Comparison of ENCODE assay signal across 8 cellular contexts in the genomic region with DNA sequence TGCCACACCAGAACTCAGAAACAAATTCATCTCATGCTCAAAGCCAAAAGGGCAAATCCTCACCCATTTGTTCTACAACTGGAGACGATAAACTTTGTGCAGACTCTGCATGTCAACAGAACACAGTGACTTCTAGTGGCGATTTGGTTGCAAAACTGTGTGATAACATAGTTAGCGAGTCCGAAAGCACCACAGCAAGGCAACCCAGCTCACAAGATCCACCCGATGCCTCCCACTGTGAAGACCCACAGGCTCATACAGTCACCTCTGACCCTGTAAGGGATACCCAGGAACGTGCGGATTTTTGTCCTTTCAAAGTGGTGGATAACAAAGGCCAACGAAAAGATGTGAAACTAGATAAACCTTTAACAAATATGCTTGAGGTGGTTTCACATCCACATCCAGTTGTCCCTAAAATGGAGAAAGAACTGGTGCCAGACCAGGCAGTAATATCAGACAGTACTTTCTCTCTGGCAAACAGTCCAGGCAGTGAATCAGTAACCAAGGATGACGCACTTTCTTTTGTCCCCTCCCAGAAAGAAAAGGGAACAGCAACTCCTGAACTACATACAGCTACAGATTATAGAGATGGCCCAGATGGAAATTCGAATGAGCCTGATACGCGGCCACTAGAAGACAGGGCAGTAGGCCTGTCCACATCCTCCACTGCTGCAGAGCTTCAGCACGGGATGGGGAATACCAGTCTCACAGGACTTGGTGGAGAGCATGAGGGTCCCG.
DNase-seq lines count a peak whose midpoint lies in the region; ATAC-seq and TF ChIP-seq lines count a peak whose summit lies in the region.

No MANE protein-coding gene starts in this region.

- H3K4me3 ChIP-seq in heart right ventricle (peak overlapping the region in 8 of 10 donors; percentile 2 to 65 (median 56)), skeletal muscle satellite cell (ENCODE audit: low read length) (peak overlapping the region; percentile 33), Karpas-422 (ENCODE audit: low read length) (no peak overlapping the region)

- H3K36me3 Mint-ChIP-seq in T-helper 17 cell (ENCODE audit: low read depth) = peaks cover 2% of the 10 kb centered on the region

- H3K4me1 ChIP-seq in heart right ventricle (peaks cover 49 to 99% (median 86%) of the 10 kb centered on the region in 9 donors), skeletal muscle satellite cell (ENCODE audit: control insufficient read depth, insufficient read depth, low read length) (peaks cover 66% of the 10 kb centered on the region), Karpas-422 (ENCODE audit: low read length) (peaks cover 57% of the 10 kb centered on the region)

- peak overlapping the region; percentile 55 for H3K9ac ChIP-seq in skeletal muscle satellite cell (ENCODE audit: low read depth, low read length)
- H3K9ac ChIP-seq in Karpas-422 (ENCODE audit: low read length) = no peak overlapping the region

- DNase-seq in T-helper 17 cell (no peak), heart right ventricle (peak; percentile 28 to 55), Karpas-422 (no peak), AG08395 (ENCODE audit: low spot score) (no peak), NCI-H2171 (lab: John Stamatoyannopoulos, UW) (no peak)
- no peak for DNase-seq in activated CD4-positive, alpha-beta T cell treated with anti-CD3 and anti-CD28 coated beads, Interleukin-2, amount 50 U/mL, for 4 hours

- peak overlapping the region; percentile 96 for H3K4me3 Mint-ChIP-seq in T-helper 17 cell

- H3K27me3 Mint-ChIP-seq in T-helper 17 cell = no peaks in the 10 kb centered on the region

- H3K27ac Mint-ChIP-seq in T-helper 17 cell = peak overlapping the region; percentile 99

- H3K9me2 ChIP-seq in Karpas-422 (replicated peaks; ENCODE audit: insufficient read depth, low read length) = no peaks in the 10 kb centered on the region

- intact Hi-C loops in heart right ventricle (cut with DNase I) = loop anchor here in 8 of 10 donors (5.0 to 10.0 kb wide), 12 partner anchors 37 to 248 kb away; no protein-coding TSS in a partner anchor

- H4K20me1 ChIP-seq in Karpas-422 (ENCODE audit: insufficient read depth, low read depth, low read length) = no peaks in the 10 kb centered on the region

- peaks cover 58% of the 10 kb centered on the region for H3K4me1 Mint-ChIP-seq in T-helper 17 cell

- no peak overlapping the region for H2AFZ ChIP-seq in Karpas-422 (ENCODE audit: low read length)

- 39 to 41% methylated on average over 14 of the region's 14 CpGs for WGBS in heart right ventricle, 2 donors

- peak overlapping the region; percentile 62 for H3K4me2 ChIP-seq in skeletal muscle satellite cell (ENCODE audit: low read length)
- H3K4me2 ChIP-seq in Karpas-422 (ENCODE audit: low read depth, low read length, poor library complexity, severe bottlenecking) = no peak overlapping the region

- ATAC-seq in T-helper 17 cell (no peak), heart right ventricle (peak; percentile 4 to 63 (median 43))

- peak; percentile 12 for TF ChIP-seq CTCF in GM12873 (IDR thresholded peaks at IDR 0.05; ENCODE audit: insufficient read depth, low read depth, low read length, missing control alignments)
- peak in 6 of 9 donors; percentile 9 to 30 (median 23) for TF ChIP-seq CTCF in heart right ventricle (IDR thresholded peaks at IDR 0.05)

- H3K79me2 ChIP-seq in Karpas-422 (ENCODE audit: low read length) = peaks cover 73% of the 10 kb centered on the region

- H3K36me3 ChIP-seq in heart right ventricle (peaks cover 0 to 53% (median 0%) of the 10 kb centered on the region in 9 donors), skeletal muscle satellite cell (ENCODE audit: insufficient read depth, low read length) (peaks cover 22% of the 10 kb centered on the region), Karpas-422 (ENCODE audit: insufficient read depth, low read length) (peaks cover 15% of the 10 kb centered on the region; the same call in 1 of the 2 replicates)

- H3K27ac ChIP-seq in heart right ventricle (peak overlapping the region; percentile 73 to 93 (median 90)), Karpas-422 (ENCODE audit: low read length) (no peak overlapping the region)

- H3K27me3 ChIP-seq in heart right ventricle = no peaks in the 10 kb centered on the region
- no peaks in the 10 kb centered on the region for H3K27me3 ChIP-seq in skeletal muscle satellite cell (ENCODE audit: control insufficient read depth, insufficient read depth, low read length)
- no peaks in the 10 kb centered on the region for H3K27me3 ChIP-seq in Karpas-422 (ENCODE audit: low read length)

- H3K9me3 ChIP-seq in T-helper 17 cell (ENCODE audit: control insufficient read depth, low read length, poor library complexity, severe bottlenecking) (no peaks in the 10 kb centered on the region), heart right ventricle (no peaks in the 10 kb centered on the region), skeletal muscle satellite cell (replicated peaks; ENCODE audit: low read length) (no peaks in the 10 kb centered on the region), Karpas-422 (ENCODE audit: low read length) (no peaks in the 10 kb centered on the region)

Comparison
In these comparisons a context has a peak if more than half of its experiments do, and no peak if none do; other contexts are left out.
1. DNase-seq: peak in heart right ventricle (2 of 2); none in T-helper 17 cell (0 of 3), Karpas-422 (single experiment), AG08395 (single experiment), activated CD4-positive, alpha-beta T cell treated with anti-CD3 and anti-CD28 coated beads, Interleukin-2, amount 50 U/mL, for 4 hours (0 of 2) and NCI-H2171 (single experiment).